ENCODE assay signal across 9 cellular contexts in the genomic region with DNA sequence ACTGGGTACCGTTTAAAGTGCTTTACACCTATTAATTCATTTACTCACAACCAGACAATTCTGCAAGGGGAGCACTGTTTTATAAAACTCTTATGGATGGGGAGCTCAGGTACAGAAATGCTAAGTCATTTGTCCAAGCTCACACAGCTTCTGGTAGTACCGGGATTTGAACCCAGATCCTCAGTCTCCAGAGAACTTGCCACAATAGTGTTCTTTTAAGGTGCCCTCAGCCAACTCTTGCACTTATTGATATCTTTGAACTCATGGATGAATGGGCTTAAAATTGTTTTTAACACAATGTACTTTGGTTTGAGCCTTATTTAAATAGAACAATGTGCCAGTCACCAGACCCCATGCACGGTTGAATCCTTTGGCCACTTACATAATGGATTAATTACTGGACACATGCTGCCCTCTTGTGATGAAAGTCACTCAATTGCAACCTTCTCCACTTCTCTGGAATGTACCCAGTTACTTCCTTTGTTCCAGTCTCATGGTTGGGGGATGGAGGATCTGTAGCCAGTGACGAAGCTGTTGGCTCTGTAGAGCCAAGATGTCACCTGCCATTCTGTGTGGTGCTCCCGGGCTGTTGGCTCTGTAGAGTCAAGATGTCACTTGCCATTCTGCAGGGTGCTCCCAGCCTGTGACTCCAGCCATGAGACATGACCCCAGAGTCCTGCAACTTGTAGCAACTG.
DNase-seq lines count a peak whose midpoint lies in the region; ATAC-seq and TF ChIP-seq lines count a peak whose summit lies in the region.
"Had no signal": no experiment of that assay in that cellular context is flagged by ENCODE, and none has a peak within 500 bp of the region (broad histone marks: within the 10 kb centered on the region; RNA-seq: fewer than 3 reads in every experiment).

No MANE protein-coding gene starts in this region.

- WGBS in hepatocyte (ENCODE audit: low lambda C conversion rate, missing lambda C conversion rate): 47% methylated on average over 5 of the region's 5 CpGs

- intact Hi-C loops in activated naive CD4-positive, alpha-beta T cell treated with anti-CD3 and anti-CD28 coated beads for 36 hours (cut with micrococcal nuclease): loop anchor here (2.0 to 5.0 kb wide), 3 partner anchors 136 to 536 kb away; no protein-coding TSS in a partner anchor
- intact Hi-C loops in gastrocnemius medialis (cut with DNase I; ENCODE audit: low total_unique reads): loop anchor here (1.0 to 2.0 kb wide), 2 partner anchors 137 to 248 kb away; no protein-coding TSS in a partner anchor

- peak; percentile 94 to 97 for ATAC-seq in gastrocnemius medialis
- ATAC-seq in GM18868 (IDR thresholded peaks at IDR 0.05; ENCODE audit: unreplicated experiment): no peak
- no peak for ATAC-seq in HG02588 (IDR thresholded peaks at IDR 0.05; ENCODE audit: unreplicated experiment)

- peak; percentile 54 for TF ChIP-seq CTCF in astrocyte of the cerebellum (IDR thresholded peaks at IDR 0.05; ENCODE audit: low read depth, low read length, missing control alignments)
- peak; percentile 76 for TF ChIP-seq CTCF in hepatocyte (IDR thresholded peaks at IDR 0.05; ENCODE audit: poor library complexity)
- TF ChIP-seq CTCF in gastrocnemius medialis (IDR thresholded peaks at IDR 0.05 in 4 of 5, conservative IDR thresholded peaks at IDR 0.05 in 1 of 5): peak; percentile 48 to 74 (median 62)

- H3K4me3 ChIP-seq in astrocyte of the cerebellum (ENCODE audit: low read depth, low read length) (no peak overlapping the region), hepatocyte (no peak overlapping the region), gastrocnemius medialis (no peak overlapping the region)

- H3K4me1 ChIP-seq in hepatocyte (ENCODE audit: insufficient read depth) (no peaks in the 10 kb centered on the region), gastrocnemius medialis (peaks cover 0 to 3% of the 10 kb centered on the region in 2 donors)

- in situ Hi-C loops in astrocyte of the cerebellum (cut with HindIII; ENCODE audit: low sequenced_read_pairs): no loop called here
- in situ Hi-C loops in gastrocnemius medialis (cut with MboI; ENCODE audit: low sequenced_read_pairs in 4 of 4): loop anchor here (5.0 kb wide), 3 partner anchors 136 to 251 kb away; no protein-coding TSS in a partner anchor

- H3K36me3 Mint-ChIP-seq in activated naive CD4-positive, alpha-beta T cell treated with anti-CD3 and anti-CD28 coated beads for 36 hours (ENCODE audit: low read depth): no peaks in the 10 kb centered on the region

- H3K27ac ChIP-seq in hepatocyte: no peak overlapping the region
- H3K27ac ChIP-seq in gastrocnemius medialis: no peak overlapping the region

- H3K36me3 ChIP-seq in hepatocyte (replicated peaks; ENCODE audit: insufficient read depth, low read depth) (no peaks in the 10 kb centered on the region), gastrocnemius medialis (no peaks in the 10 kb centered on the region)

- no peaks in the 10 kb centered on the region for H3K27me3 Mint-ChIP-seq in activated naive CD4-positive, alpha-beta T cell treated with anti-CD3 and anti-CD28 coated beads for 36 hours (ENCODE audit: low read depth)
- H3K27me3 Mint-ChIP-seq: activated naive CD4-positive, alpha-beta T cell treated with anti-CD3 and anti-CD28 coated beads, Interleukin-2, amount 50 U/mL, for 24 hours had no signal

- peak; percentile 10 for DNase-seq in activated naive CD4-positive, alpha-beta T cell treated with anti-CD3 and anti-CD28 coated beads for 36 hours
- DNase-seq in activated naive CD4-positive, alpha-beta T cell treated with Interleukin-2 at 50 U/mL for 16 hours: no peak
- DNase-seq in NCI-H2029 treated with DMSO at 0.1 percent for 48 hours (lab: John Stamatoyannopoulos, UW): peak; percentile 12
- peak; percentile 85 for DNase-seq in astrocyte of the cerebellum (ENCODE audit: low read depth)
- peak; percentile 82 for DNase-seq in hepatocyte (ENCODE audit: low spot score)
- peak in 1 of 2 donors; percentile 47 for DNase-seq in gastrocnemius medialis

- H4K20me1 ChIP-seq in hepatocyte (ENCODE audit: insufficient read depth, poor library complexity, severe bottlenecking): no peaks in the 10 kb centered on the region

- no peak overlapping the region for H3K4me3 Mint-ChIP-seq in activated naive CD4-positive, alpha-beta T cell treated with anti-CD3 and anti-CD28 coated beads for 36 hours
- H3K4me3 Mint-ChIP-seq: activated naive CD4-positive, alpha-beta T cell treated with anti-CD3 and anti-CD28 coated beads, Interleukin-2, amount 50 U/mL, for 24 hours had no signal

- no peaks in the 10 kb centered on the region for H3K27me3 ChIP-seq in hepatocyte
- no peaks in the 10 kb centered on the region for H3K27me3 ChIP-seq in gastrocnemius medialis

- no peak overlapping the region for H3K27ac Mint-ChIP-seq in activated naive CD4-positive, alpha-beta T cell treated with anti-CD3 and anti-CD28 coated beads for 36 hours
- H3K27ac Mint-ChIP-seq: activated naive CD4-positive, alpha-beta T cell treated with anti-CD3 and anti-CD28 coated beads, Interleukin-2, amount 50 U/mL, for 24 hours had no signal

- H3K9me2 ChIP-seq in hepatocyte (replicated peaks; ENCODE audit: insufficient read depth): no peaks in the 10 kb centered on the region

- no peaks in the 10 kb centered on the region for H3K4me1 Mint-ChIP-seq in activated naive CD4-positive, alpha-beta T cell treated with anti-CD3 and anti-CD28 coated beads for 36 hours (ENCODE audit: low read depth)
- H3K4me1 Mint-ChIP-seq: activated naive CD4-positive, alpha-beta T cell treated with anti-CD3 and anti-CD28 coated beads, Interleukin-2, amount 50 U/mL, for 24 hours had no signal

- no peak overlapping the region for H2AFZ ChIP-seq in hepatocyte

- H3K9me3 Mint-ChIP-seq in activated naive CD4-positive, alpha-beta T cell treated with anti-CD3 and anti-CD28 coated beads for 36 hours: peaks cover 7% of the 10 kb centered on the region
- H3K9me3 Mint-ChIP-seq: activated naive CD4-positive, alpha-beta T cell treated with anti-CD3 and anti-CD28 coated beads, Interleukin-2, amount 50 U/mL, for 24 hours had no signal

- no peaks in the 10 kb centered on the region for H3K79me2 ChIP-seq in hepatocyte

- CTCF ChIA-PET in activated naive CD4-positive, alpha-beta T cell treated with anti-CD3 and anti-CD28 coated beads for 36 hours (lab: Charles Lee): interaction anchor here (0.8 to 2.3 kb wide), 4 partner anchors 130 to 143 kb away, joined by 3 to 10 read pairs (median 3); no protein-coding TSS in a partner anchor

- no peak overlapping the region for H3K4me2 ChIP-seq in hepatocyte

- TF ChIP-seq POLR2A in gastrocnemius medialis (IDR thresholded peaks at IDR 0.05): no peak

- no peaks in the 10 kb centered on the region for H3K9me3 ChIP-seq in hepatocyte (ENCODE audit: low read depth)
- H3K9me3 ChIP-seq in gastrocnemius medialis: no peaks in the 10 kb centered on the region

Comparison
In these comparisons a context has a peak if more than half of its experiments do, and no peak if none do; other contexts are left out.
1. ATAC-seq: peak in gastrocnemius medialis (2 of 2); none in GM18868 (single experiment) and HG02588 (single experiment).
2. Peak in every context shown above with its lines, with median percentiles within 50 percentile points of each other: CTCF ChIP-seq.